ENCODE assay signal across 23 cellular contexts in the genomic region with DNA sequence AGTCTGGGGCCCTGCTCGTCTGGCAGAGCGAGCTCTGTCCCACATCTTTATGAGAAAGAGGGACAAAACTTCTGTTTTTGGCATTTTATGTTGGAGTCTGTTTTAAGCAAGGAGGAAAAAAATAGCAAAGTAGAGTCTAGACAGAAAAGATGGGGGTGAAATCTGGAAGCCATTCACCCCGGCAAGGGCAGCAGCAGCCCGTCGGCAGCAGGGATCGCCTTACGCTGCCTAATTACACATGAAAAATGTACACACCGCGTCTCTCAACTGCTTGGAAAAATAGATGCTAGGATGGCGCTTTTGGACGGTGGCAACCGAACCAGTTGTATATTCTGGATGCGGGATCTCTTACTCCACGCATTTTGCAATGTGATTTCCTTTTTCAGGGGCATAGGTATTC.
"Had no signal": no experiment of that assay in that cellular context is flagged by ENCODE, and none has a peak within 500 bp of the region (broad histone marks: within the 10 kb centered on the region; RNA-seq: fewer than 3 reads in every experiment).

No MANE protein-coding gene starts in this region.

- H3K9me3 ChIP-seq: right lobe of liver, stomach, upper lobe of left lung had no signal

- H3K9me3 Mint-ChIP-seq: activated naive CD4-positive, alpha-beta T cell treated with anti-CD3 and anti-CD28 coated beads, Interleukin-2, amount 50 U/mL, for 72 hours; activated T-cell treated with anti-CD3 and anti-CD28 coated beads, Interleukin-2, amount 50 U/mL, for 24 hours; brain; dendritic cell treated with granulocyte-macrophage colony-stimulating factor and Interleukin-4, amounts not matched to agents 40 ng/mL and 50 ng/mL, for 4 days; stimulated activated memory B cell treated with anti-CD40 and anti-IgM and Interleukin-4, amounts not matched to agents 10 μg/mL and 1 μg/mL and 100 μg/mL, for 72 hours had no signal

- H3K4me1 Mint-ChIP-seq: activated T-helper 17 cell treated with anti-CD3 and anti-CD28 coated beads, Interleukin-2, amount 50 U/mL, for 72 hours; stimulated activated memory B cell treated with anti-CD40 and anti-IgM and Interleukin-4, amounts not matched to agents 10 μg/mL and 1 μg/mL and 100 μg/mL, for 72 hours had no signal

- H3K27ac ChIP-seq: foreskin keratinocyte, right lobe of liver, skin epidermis, stomach, upper lobe of left lung, WERI-Rb-1 had no signal

- H3K36me3 Mint-ChIP-seq: activated naive CD4-positive, alpha-beta T cell treated with anti-CD3 and anti-CD28 coated beads, Interleukin-2, amount 50 U/mL, for 72 hours; brain; stimulated activated memory B cell treated with anti-CD40 and anti-IgM and Interleukin-4, amounts not matched to agents 10 μg/mL and 1 μg/mL and 100 μg/mL, for 72 hours had no signal

- DNase-seq: activated CD4-positive, alpha-beta T cell treated with anti-CD3 and anti-CD28 coated beads for 1 hour; activated CD4-positive, alpha-beta T cell treated with anti-CD3 and anti-CD28 coated beads, Interleukin-2, amount 50 U/mL, for 1 hour; activated CD8-positive, alpha-beta memory T cell treated with anti-CD3 and anti-CD28 coated beads for 24 hours; activated CD8-positive, alpha-beta memory T cell treated with anti-CD3 and anti-CD28 coated beads, Interleukin-2, amount 50 U/mL, for 4 hours; activated T-cell treated with anti-CD3 and anti-CD28 coated beads, Interleukin-2, amount 50 U/mL, for 24 hours; aorta; effector CD4-positive, alpha-beta T cell; erythroblast; foreskin keratinocyte; kidney glomerular epithelial cell; left ventricle myocardium superior; nucleus accumbens; right lobe of liver; stomach; T-helper 1 cell; WERI-Rb-1 had no signal

- H3K27ac Mint-ChIP-seq: activated naive CD4-positive, alpha-beta T cell treated with anti-CD3 and anti-CD28 coated beads, Interleukin-2, amount 50 U/mL, for 72 hours; activated T-cell treated with anti-CD3 and anti-CD28 coated beads, Interleukin-2, amount 50 U/mL, for 24 hours; activated T-helper 17 cell treated with anti-CD3 and anti-CD28 coated beads, Interleukin-2, amount 50 U/mL, for 72 hours; dendritic cell treated with granulocyte-macrophage colony-stimulating factor and Interleukin-4, amounts not matched to agents 40 ng/mL and 50 ng/mL, for 4 days; stimulated activated memory B cell treated with anti-CD40 and anti-IgM and Interleukin-4, amounts not matched to agents 10 μg/mL and 1 μg/mL and 100 μg/mL, for 72 hours had no signal

- ATAC-seq: activated naive CD4-positive, alpha-beta T cell treated with anti-CD3 and anti-CD28 coated beads, Interleukin-2, amount 50 U/mL, for 72 hours; activated T-helper 17 cell treated with anti-CD3 and anti-CD28 coated beads, Interleukin-2, amount 50 U/mL, for 72 hours; foreskin keratinocyte; left ventricle myocardium superior; right lobe of liver; stimulated activated memory B cell treated with anti-CD40 and anti-IgM and Interleukin-4, amounts not matched to agents 10 μg/mL and 1 μg/mL and 100 μg/mL, for 72 hours had no signal

- H3K27me3 ChIP-seq: right lobe of liver, upper lobe of left lung had no signal

- H3K4me1 ChIP-seq: foreskin keratinocyte, right lobe of liver had no signal

- H3K36me3 ChIP-seq: right lobe of liver, stomach, upper lobe of left lung, WERI-Rb-1 had no signal

- H3K4me3 Mint-ChIP-seq: activated T-cell treated with anti-CD3 and anti-CD28 coated beads, Interleukin-2, amount 50 U/mL, for 24 hours; activated T-helper 17 cell treated with anti-CD3 and anti-CD28 coated beads, Interleukin-2, amount 50 U/mL, for 72 hours; brain; dendritic cell treated with granulocyte-macrophage colony-stimulating factor and Interleukin-4, amounts not matched to agents 40 ng/mL and 50 ng/mL, for 4 days; stimulated activated memory B cell treated with anti-CD40 and anti-IgM and Interleukin-4, amounts not matched to agents 10 μg/mL and 1 μg/mL and 100 μg/mL, for 72 hours had no signal

- H3K4me3 ChIP-seq: right lobe of liver, skin epidermis, stomach, upper lobe of left lung had no signal
